In genomic region chr1:54340876-54341275, GRCh38 we compare ENCODE assay signal across 18 cellular contexts.
DNase-seq lines count a peak whose midpoint lies in the region; ATAC-seq and TF ChIP-seq lines count a peak whose summit lies in the region.
"Had no signal": no experiment of that assay in that cellular context is flagged by ENCODE, and none has a peak within 500 bp of the region (broad histone marks: within the 10 kb centered on the region; RNA-seq: fewer than 3 reads in every experiment).

No MANE protein-coding gene starts in this region.

- no peak for ATAC-seq in WTC11
- no peak for ATAC-seq in HG02571 (IDR thresholded peaks at IDR 0.05; ENCODE audit: unreplicated experiment)
- ATAC-seq: activated CD4-positive, alpha-beta T cell treated with anti-CD3 and anti-CD28 coated beads for 36 hours; esophagus mucosa; gastroesophageal sphincter; HepG2 had no signal

- no peak for DNase-seq in activated T-cell treated with anti-CD3 and anti-CD28 coated beads, Interleukin-2, amount 50 U/mL, for 24 hours
- DNase-seq in activated T-cell treated with anti-CD3 and anti-CD28 coated beads for 4 hours (no peak), WTC11 (ENCODE audit: low spot score) (no peak), mesothelial cell of epicardium (ENCODE audit: low spot score in 2 of 2, unreplicated experiment in 2 of 2) (no peak), superior temporal gyrus (ENCODE audit: extremely low spot score) (peak; percentile 57), GM20000 (ENCODE audit: low spot score) (no peak), AG08396 (ENCODE audit: low spot score) (no peak)
- DNase-seq: 8988T; activated CD4-positive, alpha-beta T cell treated with anti-CD3 and anti-CD28 coated beads for 36 hours; activated effector memory CD4-positive, alpha-beta T cell treated with anti-CD3 and anti-CD28 coated beads, Interleukin-2, amount 50 U/mL, for 16 hours; adrenal gland; BE2C; central memory CD4-positive, alpha-beta T cell; spleen had no signal

- H3K27ac Mint-ChIP-seq in activated T-cell treated with anti-CD3 and anti-CD28 coated beads, Interleukin-2, amount 50 U/mL, for 24 hours: peak overlapping the region; percentile 35
- H3K27ac Mint-ChIP-seq in WTC11 (peak overlapping the region; percentile 67; the same call in 1 of the 2 replicates), mesothelial cell of epicardium (peak overlapping the region; percentile 95)
- H3K27ac Mint-ChIP-seq: activated CD4-positive, alpha-beta T cell treated with anti-CD3 and anti-CD28 coated beads for 36 hours had no signal

- H3K4me1 Mint-ChIP-seq in activated T-cell treated with anti-CD3 and anti-CD28 coated beads, Interleukin-2, amount 50 U/mL, for 24 hours (ENCODE audit: low read depth): peaks cover 34% of the 10 kb centered on the region
- peaks cover 90% of the 10 kb centered on the region for H3K4me1 Mint-ChIP-seq in WTC11
- H3K4me1 Mint-ChIP-seq in mesothelial cell of epicardium: peaks cover 70% of the 10 kb centered on the region

- POLR2A ChIA-PET in WTC11 (lab: Charles Lee): no interaction called here

- peaks cover 17% of the 10 kb centered on the region for H3K36me3 Mint-ChIP-seq in activated T-cell treated with anti-CD3 and anti-CD28 coated beads, Interleukin-2, amount 50 U/mL, for 24 hours (ENCODE audit: low read depth)
- H3K36me3 Mint-ChIP-seq in WTC11 (peaks cover 2% of the 10 kb centered on the region; the same call in 1 of the 2 replicates), mesothelial cell of epicardium (peaks cover 18% of the 10 kb centered on the region)

- no peaks in the 10 kb centered on the region for H3K9me3 Mint-ChIP-seq in activated T-cell treated with anti-CD3 and anti-CD28 coated beads, Interleukin-2, amount 50 U/mL, for 24 hours
- H3K9me3 Mint-ChIP-seq in WTC11 (no peaks in the 10 kb centered on the region), mesothelial cell of epicardium (no peaks in the 10 kb centered on the region)

- no peaks in the 10 kb centered on the region for H3K27me3 Mint-ChIP-seq in activated T-cell treated with anti-CD3 and anti-CD28 coated beads, Interleukin-2, amount 50 U/mL, for 24 hours
- H3K27me3 Mint-ChIP-seq in WTC11 (ENCODE audit: low read depth): no peaks in the 10 kb centered on the region; the same call in 1 of the 2 replicates
- H3K27me3 Mint-ChIP-seq in mesothelial cell of epicardium (ENCODE audit: low read depth): no peaks in the 10 kb centered on the region
- H3K27me3 Mint-ChIP-seq: activated CD4-positive, alpha-beta T cell treated with anti-CD3 and anti-CD28 coated beads for 36 hours had no signal

- no peak overlapping the region for H3K4me3 Mint-ChIP-seq in activated T-cell treated with anti-CD3 and anti-CD28 coated beads, Interleukin-2, amount 50 U/mL, for 24 hours
- H3K4me3 Mint-ChIP-seq in WTC11 (no peak overlapping the region), mesothelial cell of epicardium (no peak overlapping the region)
- H3K4me3 Mint-ChIP-seq: activated CD4-positive, alpha-beta T cell treated with anti-CD3 and anti-CD28 coated beads for 36 hours had no signal

- TF ChIP-seq CTCF in WTC11 (IDR thresholded peaks at IDR 0.05) (no peak), mesothelial cell of epicardium (IDR thresholded peaks at IDR 0.05; ENCODE audit: unreplicated experiment) (no peak), GM20000 (IDR thresholded peaks at IDR 0.05; ENCODE audit: extremely low read depth, missing control alignments) (no peak)

- CTCF ChIA-PET in WTC11 (lab: Charles Lee): interaction anchor here (0.9 to 1.5 kb wide), 2 partner anchors 15 to 148 kb away, joined by 3 to 4 read pairs; no protein-coding TSS in a partner anchor

TF ChIP-seq in WTC11, 78 proteins besides CTCF, POLR2A, EP300 and RAD21:
- TF ChIP-seq TEAD1 (CRISPR knock-in tag; IDR thresholded peaks at IDR 0.05): no peak
- TF ChIP-seq ZNF232 (CRISPR knock-in tag; IDR thresholded peaks at IDR 0.05): no peak
- no peak for TF ChIP-seq RELA (CRISPR knock-in tag; IDR thresholded peaks at IDR 0.05; ENCODE audit: borderline replicate concordance)
- no peak for TF ChIP-seq IRF2 (CRISPR knock-in tag; IDR thresholded peaks at IDR 0.05; ENCODE audit: borderline replicate concordance, low read depth)
- TF ChIP-seq, protein P1, sequence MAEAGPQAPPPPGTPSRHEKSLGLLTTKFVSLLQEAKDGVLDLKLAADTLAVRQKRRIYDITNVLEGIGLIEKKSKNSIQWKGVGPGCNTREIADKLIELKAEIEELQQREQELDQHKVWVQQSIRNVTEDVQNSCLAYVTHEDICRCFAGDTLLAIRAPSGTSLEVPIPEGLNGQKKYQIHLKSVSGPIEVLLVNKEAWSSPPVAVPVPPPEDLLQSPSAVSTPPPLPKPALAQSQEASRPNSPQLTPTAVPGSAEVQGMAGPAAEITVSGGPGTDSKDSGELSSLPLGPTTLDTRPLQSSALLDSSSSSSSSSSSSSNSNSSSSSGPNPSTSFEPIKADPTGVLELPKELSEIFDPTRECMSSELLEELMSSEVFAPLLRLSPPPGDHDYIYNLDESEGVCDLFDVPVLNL (CRISPR knock-in tag; IDR thresholded peaks at IDR 0.05; ENCODE audit: borderline replicate concordance, low read depth): no peak
- TF ChIP-seq NR3C1 (CRISPR knock-in tag; conservative IDR thresholded peaks at IDR 0.05; ENCODE audit: low read depth): no peak
- no peak for TF ChIP-seq ETV6 (CRISPR knock-in tag; IDR thresholded peaks at IDR 0.05)
- no peak for TF ChIP-seq SMAD3 (CRISPR knock-in tag; IDR thresholded peaks at IDR 0.05; ENCODE audit: borderline replicate concordance)
- TF ChIP-seq, protein P2, sequence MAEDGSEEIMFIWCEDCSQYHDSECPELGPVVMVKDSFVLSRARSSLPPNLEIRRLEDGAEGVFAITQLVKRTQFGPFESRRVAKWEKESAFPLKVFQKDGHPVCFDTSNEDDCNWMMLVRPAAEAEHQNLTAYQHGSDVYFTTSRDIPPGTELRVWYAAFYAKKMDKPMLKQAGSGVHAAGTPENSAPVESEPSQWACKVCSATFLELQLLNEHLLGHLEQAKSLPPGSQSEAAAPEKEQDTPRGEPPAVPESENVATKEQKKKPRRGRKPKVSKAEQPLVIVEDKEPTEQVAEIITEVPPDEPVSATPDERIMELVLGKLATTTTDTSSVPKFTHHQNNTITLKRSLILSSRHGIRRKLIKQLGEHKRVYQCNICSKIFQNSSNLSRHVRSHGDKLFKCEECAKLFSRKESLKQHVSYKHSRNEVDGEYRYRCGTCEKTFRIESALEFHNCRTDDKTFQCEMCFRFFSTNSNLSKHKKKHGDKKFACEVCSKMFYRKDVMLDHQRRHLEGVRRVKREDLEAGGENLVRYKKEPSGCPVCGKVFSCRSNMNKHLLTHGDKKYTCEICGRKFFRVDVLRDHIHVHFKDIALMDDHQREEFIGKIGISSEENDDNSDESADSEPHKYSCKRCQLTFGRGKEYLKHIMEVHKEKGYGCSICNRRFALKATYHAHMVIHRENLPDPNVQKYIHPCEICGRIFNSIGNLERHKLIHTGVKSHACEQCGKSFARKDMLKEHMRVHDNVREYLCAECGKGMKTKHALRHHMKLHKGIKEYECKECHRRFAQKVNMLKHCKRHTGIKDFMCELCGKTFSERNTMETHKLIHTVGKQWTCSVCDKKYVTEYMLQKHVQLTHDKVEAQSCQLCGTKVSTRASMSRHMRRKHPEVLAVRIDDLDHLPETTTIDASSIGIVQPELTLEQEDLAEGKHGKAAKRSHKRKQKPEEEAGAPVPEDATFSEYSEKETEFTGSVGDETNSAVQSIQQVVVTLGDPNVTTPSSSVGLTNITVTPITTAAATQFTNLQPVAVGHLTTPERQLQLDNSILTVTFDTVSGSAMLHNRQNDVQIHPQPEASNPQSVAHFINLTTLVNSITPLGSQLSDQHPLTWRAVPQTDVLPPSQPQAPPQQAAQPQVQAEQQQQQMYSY (CRISPR knock-in tag; IDR thresholded peaks at IDR 0.05): no peak
- no peak for TF ChIP-seq USF2 (CRISPR knock-in tag; IDR thresholded peaks at IDR 0.05)
- no peak for TF ChIP-seq SP1 (CRISPR knock-in tag; conservative IDR thresholded peaks at IDR 0.05)
- TF ChIP-seq MAX (CRISPR knock-in tag; IDR thresholded peaks at IDR 0.05): no peak
- TF ChIP-seq ZNF317 (CRISPR knock-in tag; IDR thresholded peaks at IDR 0.05; ENCODE audit: borderline replicate concordance, low read depth): no peak
- no peak for TF ChIP-seq CREB1 (CRISPR knock-in tag; IDR thresholded peaks at IDR 0.05)
- no peak for TF ChIP-seq ZBTB21 (CRISPR knock-in tag; IDR thresholded peaks at IDR 0.05; ENCODE audit: borderline replicate concordance)
- TF ChIP-seq ZBTB43 (CRISPR knock-in tag; IDR thresholded peaks at IDR 0.05): no peak

Comparison
In these comparisons a context has a peak if more than half of its experiments do, and no peak if none do; other contexts are left out.
1. H3K27ac Mint-ChIP-seq: peak in every context shown above with its lines; median percentile 95 in mesothelial cell of epicardium; 67 in WTC11; 35 in activated T-cell treated with anti-CD3 and anti-CD28 coated beads, Interleukin-2, amount 50 U/mL, for 24 hours.